25 cellular contexts compared by ENCODE assay signal in genomic region chr12:116414891-116415290, GRCh38.
"Had no signal": no experiment of that assay in that cellular context is flagged by ENCODE, and none has a peak within 500 bp of the region (broad histone marks: within the 10 kb centered on the region; RNA-seq: fewer than 3 reads in every experiment).

No MANE protein-coding gene starts in this region.

- ATAC-seq: foreskin keratinocyte; gastroesophageal sphincter; heart left ventricle; left cardiac atrium; left lung; naive thymus-derived CD8-positive, alpha-beta T cell; sciatic nerve; stimulated activated effector memory CD8-positive, alpha-beta T cell treated with anti-CD3 and anti-CD28 coated beads, Interleukin-12 subunit alpha, Interleukin-12 subunit beta, amount 100 ng/mL, for 72 hours had no signal

- H3K9ac ChIP-seq: parathyroid adenoma had no signal

- H3K27ac Mint-ChIP-seq: naive thymus-derived CD8-positive, alpha-beta T cell; progenitor cell of endocrine pancreas; stimulated activated effector memory CD8-positive, alpha-beta T cell treated with anti-CD3 and anti-CD28 coated beads, Interleukin-12 subunit alpha, Interleukin-12 subunit beta, amount 100 ng/mL, for 72 hours had no signal

- FAIRE-seq: colon, endothelial cell of umbilical vein, islet of Langerhans had no signal

- H2AFZ ChIP-seq: hepatocyte, parathyroid adenoma had no signal

- H3K4me3 Mint-ChIP-seq: naive thymus-derived CD8-positive, alpha-beta T cell; stimulated activated effector memory CD8-positive, alpha-beta T cell treated with anti-CD3 and anti-CD28 coated beads, Interleukin-12 subunit alpha, Interleukin-12 subunit beta, amount 100 ng/mL, for 72 hours had no signal

- H3K27me3 ChIP-seq: esophagus muscularis mucosa, foreskin keratinocyte, gastroesophageal sphincter, heart left ventricle, hepatocyte, left lung, testis, tibial artery, upper lobe of left lung had no signal

- H3K36me3 Mint-ChIP-seq: naive thymus-derived CD8-positive, alpha-beta T cell; stimulated activated effector memory CD8-positive, alpha-beta T cell treated with anti-CD3 and anti-CD28 coated beads, Interleukin-12 subunit alpha, Interleukin-12 subunit beta, amount 100 ng/mL, for 72 hours had no signal

- DNase-seq: dorsolateral prefrontal cortex; effector memory CD4-positive, alpha-beta T cell; foreskin keratinocyte; heart left ventricle; left cardiac atrium; left lung; naive thymus-derived CD8-positive, alpha-beta T cell; stimulated activated CD4-positive, alpha-beta T cell treated with anti-CD3 and anti-CD28 coated beads, Interleukin-2, amount 100 ng/mL, for 24 hours; stimulated activated CD4-positive, alpha-beta T cell treated with anti-CD3 and anti-CD28 coated beads, Interleukin-4, amount 100 ng/mL, for 24 hours; stimulated activated naive CD4-positive, alpha-beta T cell treated with Interleukin-2 at 50 U/mL for 16 hours; substantia nigra; testis; tibial artery had no signal

- H3K4me1 ChIP-seq: foreskin keratinocyte, parathyroid adenoma, testis had no signal

- H3K36me3 ChIP-seq: esophagus muscularis mucosa, gastroesophageal sphincter, heart left ventricle, left lung, tibial artery, upper lobe of left lung had no signal

- H3K27me3 Mint-ChIP-seq: progenitor cell of endocrine pancreas had no signal

- H3K27ac ChIP-seq: dorsolateral prefrontal cortex, esophagus muscularis mucosa, foreskin keratinocyte, gastroesophageal sphincter, heart left ventricle, hepatocyte, left lung, parathyroid adenoma, testis, tibial artery, upper lobe of left lung had no signal

- H3K9me3 Mint-ChIP-seq: naive thymus-derived CD8-positive, alpha-beta T cell; stimulated activated effector memory CD8-positive, alpha-beta T cell treated with anti-CD3 and anti-CD28 coated beads, Interleukin-12 subunit alpha, Interleukin-12 subunit beta, amount 100 ng/mL, for 72 hours had no signal

- H3K9me3 ChIP-seq: esophagus muscularis mucosa, gastroesophageal sphincter, heart left ventricle, left lung, testis, tibial artery, upper lobe of left lung had no signal

- H3K4me2 ChIP-seq: hepatocyte, smooth muscle cell had no signal

- H3K4me3 ChIP-seq: dorsolateral prefrontal cortex, esophagus muscularis mucosa, gastroesophageal sphincter, heart left ventricle, hepatocyte, left lung, smooth muscle cell, testis, tibial artery, upper lobe of left lung had no signal

- H3K79me2 ChIP-seq: hepatocyte, parathyroid adenoma had no signal
